21 cellular contexts compared by ENCODE assay signal in the genomic region with DNA sequence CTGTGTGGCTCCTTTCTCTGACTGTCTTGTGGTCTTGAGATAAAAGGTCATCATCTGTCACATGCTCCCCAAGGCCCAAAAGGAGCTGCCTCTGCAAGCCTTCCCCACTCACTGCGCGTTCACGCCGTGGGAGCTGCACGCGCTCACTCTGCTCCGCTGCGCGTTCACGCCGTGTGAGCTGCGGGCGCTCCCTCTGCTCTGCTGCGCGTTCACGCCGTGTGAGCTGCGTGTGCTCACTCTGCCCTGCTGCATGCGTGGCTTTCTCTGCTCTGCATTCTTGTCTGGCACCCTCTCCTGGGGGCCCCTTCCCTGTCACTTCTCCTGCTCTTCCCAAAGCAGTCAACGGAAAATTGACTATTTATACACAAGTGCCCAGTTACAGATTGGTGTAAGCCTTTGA.
"Had no signal": no experiment of that assay in that cellular context is flagged by ENCODE, and none has a peak within 500 bp of the region (broad histone marks: within the 10 kb centered on the region; RNA-seq: fewer than 3 reads in every experiment).

No MANE protein-coding gene starts in this region.

- H2AFZ ChIP-seq: PC-9 had no signal

- H3K9me3 ChIP-seq: Peyer's patch, SJCRH30 had no signal

- H3K4me2 ChIP-seq: KMS-11, PC-9 had no signal

- FAIRE-seq: HepG2 had no signal

- H3K36me3 ChIP-seq: Peyer's patch, SJCRH30 had no signal

- ATAC-seq: HepG2, Right ventricle myocardium inferior, SK-N-SH treated with all-trans-retinoic acid at 6 μM for 48 hours had no signal

- H3K4me1 ChIP-seq: Peyer's patch, SJCRH30 had no signal

- H3K27me3 ChIP-seq: Peyer's patch, SJCRH30 had no signal

- DNase-seq: IMR-90, Kasumi-1, MM.1S, NCI-H1092 treated with DMSO at 0.1 percent for 48 hours, NCI-H187 treated with DMSO at 0.1 percent for 48 hours, NCI-H2029 treated with DMSO at 0.1 percent for 48 hours, NCI-H2171 treated with DMSO at 0.1 percent for 48 hours, NCI-H345, NCI-H446 treated with DMSO at 0.1 percent for 48 hours, NCI-H510A treated with DMSO at 0.1 percent for 48 hours, NCI-H526, NCI-H82, OCI-M1, PC-9, Peyer's patch, SHP77 treated with DMSO at 0.1 percent for 48 hours, SJCRH30 had no signal

- H3K9ac ChIP-seq: KMS-11 had no signal

- H3K4me3 ChIP-seq: PC-9, Peyer's patch, SJCRH30 had no signal

- H3K27ac ChIP-seq: KMS-11, PC-9, Peyer's patch, SJCRH30 had no signal
